In genomic region chr4:54277691-54278090, GRCh38 we compare ENCODE assay signal across 7 cellular contexts. TPM values are rescaled to one million over a fixed set of nuclear protein-coding genes. Genes with fewer than 3 reads are reported as not detected.
A peak's percentile ranks its signal among the peaks of the same experiment; 100 is the strongest.
DNase-seq lines count a peak whose midpoint lies in the region; ATAC-seq and TF ChIP-seq lines count a peak whose summit lies in the region.

No MANE protein-coding gene starts in this region.

- in situ Hi-C loops in astrocyte of the spinal cord (cut with HindIII; ENCODE audit: low sequenced_read_pairs): no loop called here

- DNase-seq in astrocyte of the spinal cord (ENCODE audit: low read depth, low spot score) (peak; percentile 81), prostate gland (ENCODE audit: low spot score) (peak; percentile 33), NCI-H2227 treated with DMSO at 0.1 percent for 48 hours (lab: John Stamatoyannopoulos, UW) (no peak), NCI-H345 (lab: John Stamatoyannopoulos, UW) (no peak), HT-29 (ENCODE audit: low spot score) (no peak)

- H3K4me3 ChIP-seq in astrocyte of the spinal cord (ENCODE audit: low read depth, low read length) (no peak overlapping the region), prostate gland (no peak overlapping the region)

- H3K27me3 ChIP-seq in prostate gland (replicated peaks; ENCODE audit: insufficient read depth): no peaks in the 10 kb centered on the region

- intact Hi-C loops in prostate gland (cut with DNase I): no loop called here

- 15% methylated on average over 1 of the region's 1 CpG for WGBS in prostate gland

- no peaks in the 10 kb centered on the region for H3K9me3 ChIP-seq in prostate gland

- no peak for TF ChIP-seq CTCF in astrocyte of the spinal cord (IDR thresholded peaks at IDR 0.05; ENCODE audit: low read depth, low read length)
- TF ChIP-seq CTCF in prostate gland (IDR thresholded peaks at IDR 0.05): no peak

- TF ChIP-seq POLR2A in prostate gland (IDR thresholded peaks at IDR 0.05): no peak

- H3K4me1 ChIP-seq in prostate gland (replicated peaks): peaks cover 2% of the 10 kb centered on the region

- no peak overlapping the region for H3K27ac ChIP-seq in prostate gland

- no peaks in the 10 kb centered on the region for H3K36me3 ChIP-seq in prostate gland

- ATAC-seq in GM19372 (IDR thresholded peaks at IDR 0.05; ENCODE audit: low read depth, unreplicated experiment) (peak; percentile 69), HG03135 (IDR thresholded peaks at IDR 0.05; ENCODE audit: unreplicated experiment) (peak; percentile 60)

RNA-seq across cellular contexts. Expression of gene PDGFRA, which starts 48.6 kb away (rescaled TPM):
- 10 to 100 TPM in 1 of 2 donors, 1 to 10 TPM in 1; 5.8 to 82.2 TPM for total RNA-seq in prostate gland
- total RNA-seq in HT-29 (2014; rRNA removed; shearing (Covaris generic)): not detected in 2 replicates

Comparison
In these comparisons a context has a peak if more than half of its experiments do, and no peak if none do; other contexts are left out.
1. DNase-seq: peak in astrocyte of the spinal cord (single experiment) and prostate gland (single experiment); none in NCI-H2227 treated with DMSO at 0.1 percent for 48 hours (single experiment), NCI-H345 (single experiment) and HT-29 (single experiment).